Comparison of ENCODE assay signal across 12 cellular contexts in the genomic region with DNA sequence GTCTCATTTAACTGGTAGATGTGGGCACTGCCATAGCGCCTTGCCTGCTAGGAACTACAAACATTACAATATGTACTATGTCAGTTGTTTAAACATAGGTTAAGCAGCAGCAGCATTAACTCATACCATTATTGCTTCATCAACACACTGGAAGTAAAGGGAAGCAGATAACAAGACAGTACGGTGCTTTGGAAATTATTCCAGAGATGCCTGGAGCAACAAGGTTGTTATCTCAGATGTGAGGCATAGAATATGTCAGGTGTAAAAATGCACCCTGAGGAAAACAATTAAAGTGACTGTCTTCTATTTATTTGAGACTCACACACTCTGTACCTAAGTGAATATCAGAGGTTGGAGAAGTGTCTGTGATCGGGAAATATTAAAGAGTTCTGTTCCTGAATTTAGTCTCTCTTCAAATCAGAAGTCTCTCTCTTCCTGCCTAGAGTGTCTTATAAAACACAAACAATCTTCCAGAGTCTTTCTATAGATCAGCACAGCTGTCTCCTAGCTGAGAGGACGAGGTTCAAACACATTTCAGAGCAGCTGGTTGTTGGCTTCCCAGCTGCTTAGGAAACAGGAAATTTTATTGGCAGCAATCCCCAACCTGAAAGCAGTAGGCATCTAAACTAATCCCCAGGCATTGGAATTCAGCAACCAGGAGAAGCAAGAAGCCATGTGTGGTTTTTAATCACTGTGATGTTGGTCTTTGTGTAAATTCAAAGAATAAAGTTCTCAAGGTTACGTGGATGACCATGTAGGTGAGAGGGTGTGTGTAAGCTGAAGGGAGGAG.
"Had no signal": no experiment of that assay in that cellular context is flagged by ENCODE, and none has a peak within 500 bp of the region (broad histone marks: within the 10 kb centered on the region; RNA-seq: fewer than 3 reads in every experiment).

No MANE protein-coding gene starts in this region.

- H3K4me3 Mint-ChIP-seq: activated CD4-positive, alpha-beta memory T cell treated with anti-CD3 and anti-CD28 coated beads for 36 hours; activated naive CD8-positive, alpha-beta T cell treated with anti-CD3 and anti-CD28 coated beads, Interleukin-2, amount 10 ng/mL, durations not matched to agents 7 days and 5 days; neural crest cell had no signal

- H3K9me3 Mint-ChIP-seq: activated CD4-positive, alpha-beta memory T cell treated with anti-CD3 and anti-CD28 coated beads for 36 hours; activated naive CD8-positive, alpha-beta T cell treated with anti-CD3 and anti-CD28 coated beads, Interleukin-2, amount 10 ng/mL, durations not matched to agents 7 days and 5 days; neural crest cell had no signal

- DNase-seq: activated CD4-positive, alpha-beta memory T cell treated with anti-CD3 and anti-CD28 coated beads for 36 hours; activated CD4-positive, alpha-beta T cell treated with anti-CD3 and anti-CD28 coated beads for 1 hour; activated naive CD8-positive, alpha-beta T cell treated with anti-CD3 and anti-CD28 coated beads, Interleukin-2, amount 10 ng/mL, durations not matched to agents 7 days and 5 days; activated T-cell treated with anti-CD3 and anti-CD28 coated beads, Interleukin-2, amount 50 U/mL, for 48 hours; anterior cingulate cortex; foreskin melanocyte; head of caudate nucleus; left ventricle myocardium inferior; mesenchymal stem cell; ovary; uterus had no signal

- H3K4me1 Mint-ChIP-seq: activated naive CD8-positive, alpha-beta T cell treated with anti-CD3 and anti-CD28 coated beads, Interleukin-2, amount 10 ng/mL, durations not matched to agents 7 days and 5 days; neural crest cell had no signal

- H3K27me3 Mint-ChIP-seq: activated CD4-positive, alpha-beta memory T cell treated with anti-CD3 and anti-CD28 coated beads for 36 hours; activated naive CD8-positive, alpha-beta T cell treated with anti-CD3 and anti-CD28 coated beads, Interleukin-2, amount 10 ng/mL, durations not matched to agents 7 days and 5 days had no signal

- H3K36me3 Mint-ChIP-seq: activated CD4-positive, alpha-beta memory T cell treated with anti-CD3 and anti-CD28 coated beads for 36 hours; activated naive CD8-positive, alpha-beta T cell treated with anti-CD3 and anti-CD28 coated beads, Interleukin-2, amount 10 ng/mL, durations not matched to agents 7 days and 5 days had no signal
